9 cellular contexts compared by ENCODE assay signal in the genomic region with DNA sequence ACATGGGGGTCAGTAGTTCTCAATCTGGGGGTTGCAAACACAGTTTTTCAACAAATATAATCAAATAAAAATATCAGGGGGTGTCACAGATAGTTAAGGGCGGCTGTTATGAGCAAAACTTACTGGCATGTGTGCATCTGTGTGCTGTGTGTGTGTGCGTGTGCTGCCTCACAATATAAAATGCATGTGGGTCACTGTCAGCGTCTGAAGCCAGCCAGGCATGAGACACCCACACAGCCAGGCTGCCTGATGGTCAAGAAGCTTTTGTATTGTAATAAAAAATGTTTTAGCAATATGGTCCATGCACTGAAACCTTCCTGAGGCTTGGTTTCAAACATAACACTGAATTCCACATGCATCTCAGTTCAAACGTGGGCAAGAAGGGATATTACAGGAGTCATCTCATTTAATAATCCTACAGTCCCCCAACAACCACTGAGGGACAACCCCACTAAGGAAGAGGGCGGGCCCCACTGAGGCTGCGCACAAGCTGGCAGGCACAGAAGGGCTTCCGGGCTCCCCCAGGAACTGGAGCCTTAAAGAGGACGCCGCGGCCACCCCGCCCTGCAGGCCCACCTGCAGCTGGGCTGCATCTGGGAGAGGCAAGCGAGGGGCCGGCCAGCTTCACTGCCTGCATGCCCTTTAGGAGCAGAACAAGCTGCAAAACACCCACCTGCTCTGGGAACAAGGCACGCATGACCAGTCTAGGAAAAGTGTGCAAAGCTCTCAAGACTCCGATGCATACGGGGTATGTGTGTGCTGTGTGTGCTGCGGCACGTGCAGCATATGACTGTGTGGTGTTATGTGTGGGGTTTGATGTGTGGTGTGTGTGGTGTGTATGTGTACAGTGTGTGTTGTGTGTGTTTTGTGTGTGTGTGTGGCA. TPM values are rescaled to one million over a fixed set of nuclear protein-coding genes. Genes with fewer than 3 reads are reported as not detected.
DNase-seq lines count a peak whose midpoint lies in the region; ATAC-seq and TF ChIP-seq lines count a peak whose summit lies in the region.
"Had no signal": no experiment of that assay in that cellular context is flagged by ENCODE, and none has a peak within 500 bp of the region (broad histone marks: within the 10 kb centered on the region; RNA-seq: fewer than 3 reads in every experiment).

No MANE protein-coding gene starts in this region.

- in situ Hi-C loops in transverse colon (cut with MboI; ENCODE audit: low pct_ligation_motif_present in 1 of 4, low pct_unique_long_range_greater_than_20kb in 1 of 4, low sequenced_read_pairs in 3 of 4) = no loop called here

- peaks cover 9% of the 10 kb centered on the region for H3K9me3 Mint-ChIP-seq in activated CD4-positive, alpha-beta memory T cell treated with anti-CD3 and anti-CD28 coated beads for 36 hours
- H3K9me3 Mint-ChIP-seq in immature natural killer cell (no peaks in the 10 kb centered on the region), Calu3 (ENCODE audit: low read depth, unreplicated experiment) (no peaks in the 10 kb centered on the region)

- H3K27me3 ChIP-seq in transverse colon = no peaks in the 10 kb centered on the region
- no peaks in the 10 kb centered on the region for H3K27me3 ChIP-seq in MM.1S (replicated peaks; ENCODE audit: insufficient read depth, low read length)

- H3K4me2 ChIP-seq in MM.1S (ENCODE audit: low read depth, low read length) = no peak overlapping the region

- TF ChIP-seq POLR2A in transverse colon (IDR thresholded peaks at IDR 0.05) = no peak

- H3K9ac ChIP-seq in MM.1S (ENCODE audit: low read length) = no peak overlapping the region

- H3K9me3 ChIP-seq in transverse colon = no peaks in the 10 kb centered on the region
- no peaks in the 10 kb centered on the region for H3K9me3 ChIP-seq in MM.1S (replicated peaks; ENCODE audit: insufficient read depth, low read length)

- peak overlapping the region; percentile 90 for H3K27ac Mint-ChIP-seq in activated CD4-positive, alpha-beta memory T cell treated with anti-CD3 and anti-CD28 coated beads for 36 hours
- H3K27ac Mint-ChIP-seq in immature natural killer cell (peak overlapping the region; percentile 67 to 96 (median 91)), Calu3 (ENCODE audit: unreplicated experiment) (no peak overlapping the region)

- no peaks in the 10 kb centered on the region for H3F3A ChIP-seq in MM.1S (ENCODE audit: insufficient read depth, low read length)

- intact Hi-C loops in activated CD4-positive, alpha-beta memory T cell treated with anti-CD3 and anti-CD28 coated beads for 36 hours (cut with micrococcal nuclease) = loop anchor here (1.0 to 5.0 kb wide), 3 partner anchors 17 to 52 kb away; no protein-coding TSS in a partner anchor
- intact Hi-C loops in transverse colon (cut with DNase I; ENCODE audit: low total_unique reads) = no loop called here
- intact Hi-C loops in Calu3 (cut with micrococcal nuclease; ENCODE audit: unreplicated experiment) = no loop called here

- TF ChIP-seq EP300 in transverse colon (IDR thresholded peaks at IDR 0.05; ENCODE audit: low read depth) = no peak

- H3K36me3 ChIP-seq in transverse colon (no peaks in the 10 kb centered on the region), MM.1S (replicated peaks; ENCODE audit: insufficient read depth, low read length) (peaks cover 3% of the 10 kb centered on the region; the same call in 1 of the 2 replicates)

- H3K36me3 Mint-ChIP-seq in activated CD4-positive, alpha-beta memory T cell treated with anti-CD3 and anti-CD28 coated beads for 36 hours = peaks cover 20% of the 10 kb centered on the region
- peaks cover 12 to 13% (median 12%) of the 10 kb centered on the region in 3 donors for H3K36me3 Mint-ChIP-seq in immature natural killer cell
- no peaks in the 10 kb centered on the region for H3K36me3 Mint-ChIP-seq in Calu3 (ENCODE audit: insufficient read depth, unreplicated experiment)

- H3K27ac ChIP-seq in transverse colon = peak overlapping the region in 2 of 4 donors; percentile 8 to 17
- H3K27ac ChIP-seq in MM.1S (ENCODE audit: low read length) = no peak overlapping the region
- H3K27ac ChIP-seq in RWPE1 = no peak overlapping the region
- H3K27ac ChIP-seq: epithelial cell of prostate had no signal

- H3K4me3 Mint-ChIP-seq in activated CD4-positive, alpha-beta memory T cell treated with anti-CD3 and anti-CD28 coated beads for 36 hours = peak overlapping the region; percentile 87
- H3K4me3 Mint-ChIP-seq in immature natural killer cell = peak overlapping the region; percentile 67 to 86 (median 75)
- H3K4me3 Mint-ChIP-seq in Calu3 (ENCODE audit: low read depth, unreplicated experiment) = no peak overlapping the region

- no peak for TF ChIP-seq CTCF in transverse colon (IDR thresholded peaks at IDR 0.05)
- TF ChIP-seq CTCF in MM.1S (IDR thresholded peaks at IDR 0.05; ENCODE audit: low read length) = no peak
- TF ChIP-seq CTCF in Calu3 (IDR thresholded peaks at IDR 0.05; ENCODE audit: unreplicated experiment) = no peak
- TF ChIP-seq CTCF in RWPE1 (conservative IDR thresholded peaks at IDR 0.05; ENCODE audit: low read depth) = no peak

- H3K4me3 ChIP-seq in transverse colon = no peak overlapping the region
- H3K4me3 ChIP-seq in MM.1S (ENCODE audit: low read length) = no peak overlapping the region

- no peaks in the 10 kb centered on the region for H3K9me2 ChIP-seq in MM.1S (replicated peaks; ENCODE audit: insufficient read depth, low read length)

- no peaks in the 10 kb centered on the region for H3K4me1 ChIP-seq in transverse colon
- H3K4me1 ChIP-seq in MM.1S (ENCODE audit: low read length) = peaks cover 4% of the 10 kb centered on the region

- ATAC-seq in HG03108 (IDR thresholded peaks at IDR 0.05; ENCODE audit: unreplicated experiment) = peak; percentile 79

- peaks cover 93% of the 10 kb centered on the region for H3K79me2 ChIP-seq in MM.1S (ENCODE audit: low read length)

- H3K4me1 Mint-ChIP-seq in activated CD4-positive, alpha-beta memory T cell treated with anti-CD3 and anti-CD28 coated beads for 36 hours (ENCODE audit: low read depth) = peaks cover 89% of the 10 kb centered on the region
- H3K4me1 Mint-ChIP-seq in immature natural killer cell (peaks cover 90 to 96% of the 10 kb centered on the region in 2 donors), Calu3 (ENCODE audit: low read depth, unreplicated experiment) (no peaks in the 10 kb centered on the region)

- POLR2A ChIA-PET in activated CD4-positive, alpha-beta memory T cell treated with anti-CD3 and anti-CD28 coated beads for 36 hours (lab: Charles Lee) = interaction anchor here (0.9 to 1.8 kb wide), 3 partner anchors 17 to 44 kb away, joined by 3 to 5 read pairs (median 4); no protein-coding TSS in a partner anchor
- POLR2A ChIA-PET in RWPE1 (lab: Yijun Ruan, JAX; ENCODE audit: low non-redundant PET) = no interaction called here

- CTCF ChIA-PET in activated CD4-positive, alpha-beta memory T cell treated with anti-CD3 and anti-CD28 coated beads for 36 hours (lab: Charles Lee) = interaction anchor here (0.7 to 3.9 kb wide), 4 partner anchors 13 to 65 kb away, joined by 3 to 28 read pairs (median 6); no protein-coding TSS in a partner anchor
- CTCF ChIA-PET in Calu3 (lab: Charles Lee) (no interaction called here), RWPE1 (lab: Yijun Ruan, JAX) (interaction anchor here (0.6 kb wide), 1 partner anchor 1142 kb away, joined by 4 read pairs; no protein-coding TSS in a partner anchor)

- peak; percentile 69 for DNase-seq in GM19238 (ENCODE audit: insufficient read length, low spot score)
- peak; percentile 74 for DNase-seq in activated CD4-positive, alpha-beta memory T cell treated with anti-CD3 and anti-CD28 coated beads for 36 hours
- peak; percentile 57 to 63 (median 59) for DNase-seq in immature natural killer cell
- peak; percentile 66 for DNase-seq in transverse colon
- no peak for DNase-seq in MM.1S
- no peak for DNase-seq in Calu3
- DNase-seq in RWPE1 (ENCODE audit: low spot score) = no peak

- no peaks in the 10 kb centered on the region for H3K27me3 Mint-ChIP-seq in activated CD4-positive, alpha-beta memory T cell treated with anti-CD3 and anti-CD28 coated beads for 36 hours
- H3K27me3 Mint-ChIP-seq in immature natural killer cell (ENCODE audit: low read depth in 3 of 3) (peaks cover 0 to 2% (median 0%) of the 10 kb centered on the region in 3 donors), Calu3 (ENCODE audit: unreplicated experiment) (no peaks in the 10 kb centered on the region)

- H2AFZ ChIP-seq in MM.1S (ENCODE audit: low read length) = no peak overlapping the region

- BruUV-seq in Calu3 (replicated peaks; lab: Mats Ljungman, UMichigan) = no TSS peak

- H4K20me1 ChIP-seq in MM.1S (ENCODE audit: insufficient read depth, low read length) = peaks cover 70% of the 10 kb centered on the region

- WGBS in transverse colon (ENCODE audit: low coverage in 1 of 2), 2 donors = 59% methylated on average over 18 of the region's 18 CpGs; no CpG with 5 or more reads in 1 of the 2 donors

RNA-seq across cellular contexts. Expression of gene SEMA4D, which starts 14.1 kb away (rescaled TPM):
- 100 to 1,000 TPM; 159 to 161 TPM for total RNA-seq in activated CD4-positive, alpha-beta memory T cell treated with anti-CD3 and anti-CD28 coated beads for 36 hours
- polyA plus RNA-seq in immature natural killer cell = 10 to 100 TPM; 45.8 to 80.6 (median 47.0) TPM
- total RNA-seq in transverse colon = 10 to 100 TPM in 3 of 4 donors, 1 to 10 TPM in 1; 8.7 to 29.1 (median 14.5) TPM
- 23.3 and 24.3 TPM in 2 replicates for total RNA-seq in Calu3 (2022)

Comparison
In these comparisons a context has a peak if more than half of its experiments do, and no peak if none do; other contexts are left out.
1. DNase-seq: peak in GM19238 (single experiment), activated CD4-positive, alpha-beta memory T cell treated with anti-CD3 and anti-CD28 coated beads for 36 hours (single experiment), immature natural killer cell (3 of 3) and transverse colon (single experiment); none in MM.1S (single experiment), Calu3 (single experiment) and RWPE1 (single experiment).